In genomic region chr1:173507205-173507846, GRCh38 we compare ENCODE assay signal across 10 cellular contexts. TPM values are rescaled to one million over a fixed set of nuclear protein-coding genes. Genes with fewer than 3 reads are reported as not detected.
A peak's percentile ranks its signal among the peaks of the same experiment; 100 is the strongest.
DNase-seq lines count a peak whose midpoint lies in the region; ATAC-seq and TF ChIP-seq lines count a peak whose summit lies in the region.
"Had no signal": no experiment of that assay in that cellular context is flagged by ENCODE, and none has a peak within 500 bp of the region (broad histone marks: within the 10 kb centered on the region; RNA-seq: fewer than 3 reads in every experiment).

No MANE protein-coding gene starts in this region.

- H3K27me3 Mint-ChIP-seq in activated CD4-positive, alpha-beta memory T cell treated with anti-CD3 and anti-CD28 coated beads, Interleukin-2, amount 10 ng/mL, durations not matched to agents 7 days and 5 days: no peaks in the 10 kb centered on the region
- H3K27me3 Mint-ChIP-seq: B cell had no signal

- TF ChIP-seq CTCF in kidney epithelial cell (IDR thresholded peaks at IDR 0.05; ENCODE audit: insufficient read depth, low read length, poor library complexity, severe bottlenecking) (no peak), upper lobe of right lung (IDR thresholded peaks at IDR 0.05) (no peak)

- H3K27me3 ChIP-seq in kidney epithelial cell (ENCODE audit: control insufficient read depth, insufficient read depth, low read length) (no peaks in the 10 kb centered on the region), upper lobe of right lung (no peaks in the 10 kb centered on the region)

- H3K4me1 Mint-ChIP-seq in activated CD4-positive, alpha-beta memory T cell treated with anti-CD3 and anti-CD28 coated beads, Interleukin-2, amount 10 ng/mL, durations not matched to agents 7 days and 5 days: no peaks in the 10 kb centered on the region
- H3K4me1 Mint-ChIP-seq: B cell had no signal

- POLR2A ChIA-PET in activated CD4-positive, alpha-beta memory T cell treated with anti-CD3 and anti-CD28 coated beads, Interleukin-2, amount 10 ng/mL, durations not matched to agents 7 days and 5 days (lab: Charles Lee): no interaction called here

- no peaks in the 10 kb centered on the region for H3K9me3 Mint-ChIP-seq in activated CD4-positive, alpha-beta memory T cell treated with anti-CD3 and anti-CD28 coated beads, Interleukin-2, amount 10 ng/mL, durations not matched to agents 7 days and 5 days

- no peak overlapping the region for H3K4me3 Mint-ChIP-seq in activated CD4-positive, alpha-beta memory T cell treated with anti-CD3 and anti-CD28 coated beads, Interleukin-2, amount 10 ng/mL, durations not matched to agents 7 days and 5 days
- H3K4me3 Mint-ChIP-seq: B cell had no signal

- peak overlapping the region; percentile 72 for H3K27ac ChIP-seq in upper lobe of right lung

- intact Hi-C loops in upper lobe of right lung (cut with DNase I): no loop called here

- H3K36me3 ChIP-seq in kidney epithelial cell (ENCODE audit: control insufficient read depth, insufficient read depth, low read length): no peaks in the 10 kb centered on the region
- no peaks in the 10 kb centered on the region for H3K36me3 ChIP-seq in upper lobe of right lung

- ATAC-seq in upper lobe of right lung: peak; percentile 88
- ATAC-seq in HG02870 (IDR thresholded peaks at IDR 0.05; ENCODE audit: unreplicated experiment): no peak

- peaks cover 3% of the 10 kb centered on the region for H3K4me1 ChIP-seq in upper lobe of right lung

- no peaks in the 10 kb centered on the region for H3K36me3 Mint-ChIP-seq in activated CD4-positive, alpha-beta memory T cell treated with anti-CD3 and anti-CD28 coated beads, Interleukin-2, amount 10 ng/mL, durations not matched to agents 7 days and 5 days (ENCODE audit: low read depth)

- no peaks in the 10 kb centered on the region for H3K9me3 ChIP-seq in upper lobe of right lung

- CTCF ChIA-PET in activated CD4-positive, alpha-beta memory T cell treated with anti-CD3 and anti-CD28 coated beads, Interleukin-2, amount 10 ng/mL, durations not matched to agents 7 days and 5 days (lab: Charles Lee): no interaction called here

- H3K4me3 ChIP-seq in kidney epithelial cell (ENCODE audit: low read depth, low read length) (no peak overlapping the region), upper lobe of right lung (no peak overlapping the region)

- DNase-seq in NCI-H748 (lab: John Stamatoyannopoulos, UW; ENCODE audit: unreplicated experiment): peak; percentile 20
- no peak for DNase-seq in NCI-H748 treated with DMSO at 0.1 percent for 48 hours (lab: John Stamatoyannopoulos, UW)
- DNase-seq in amniotic epithelial cell (ENCODE audit: low read depth): peak; percentile 75
- DNase-seq in kidney epithelial cell (ENCODE audit: low read depth): peak; percentile 95
- DNase-seq in upper lobe of right lung: no peak
- DNase-seq in activated CD4-positive, alpha-beta memory T cell treated with anti-CD3 and anti-CD28 coated beads, Interleukin-2, amount 10 ng/mL, durations not matched to agents 7 days and 5 days: no peak
- DNase-seq in activated CD4-positive, alpha-beta T cell treated with anti-CD3 and anti-CD28 coated beads, Interleukin-2, amount 50 U/mL, for 4 hours: no peak
- DNase-seq: activated CD4-positive, CD25-positive, alpha-beta regulatory T cell had no signal

- no peak overlapping the region for H3K27ac Mint-ChIP-seq in activated CD4-positive, alpha-beta memory T cell treated with anti-CD3 and anti-CD28 coated beads, Interleukin-2, amount 10 ng/mL, durations not matched to agents 7 days and 5 days
- H3K27ac Mint-ChIP-seq: B cell had no signal

RNA-seq across cellular contexts. Expression of gene PRDX6, which starts 30.2 kb away (rescaled TPM):
- 180 and 187 TPM in 2 replicates for total RNA-seq in kidney epithelial cell
- total RNA-seq in upper lobe of right lung: 201 TPM
- total RNA-seq in activated CD4-positive, alpha-beta memory T cell treated with anti-CD3 and anti-CD28 coated beads, Interleukin-2, amount 10 ng/mL, durations not matched to agents 7 days and 5 days: 100 to 1,000 TPM; 105 to 109 TPM

Comparison
In these comparisons a context has a peak if more than half of its experiments do, and no peak if none do; other contexts are left out.
1. DNase-seq: peak in NCI-H748 (single experiment), amniotic epithelial cell (single experiment) and kidney epithelial cell (single experiment); none in NCI-H748 treated with DMSO at 0.1 percent for 48 hours (single experiment), upper lobe of right lung (single experiment), activated CD4-positive, alpha-beta memory T cell treated with anti-CD3 and anti-CD28 coated beads, Interleukin-2, amount 10 ng/mL, durations not matched to agents 7 days and 5 days (single experiment) and activated CD4-positive, alpha-beta T cell treated with anti-CD3 and anti-CD28 coated beads, Interleukin-2, amount 50 U/mL, for 4 hours (0 of 2).